Comparison of ENCODE assay signal across 8 cellular contexts in the genomic region with DNA sequence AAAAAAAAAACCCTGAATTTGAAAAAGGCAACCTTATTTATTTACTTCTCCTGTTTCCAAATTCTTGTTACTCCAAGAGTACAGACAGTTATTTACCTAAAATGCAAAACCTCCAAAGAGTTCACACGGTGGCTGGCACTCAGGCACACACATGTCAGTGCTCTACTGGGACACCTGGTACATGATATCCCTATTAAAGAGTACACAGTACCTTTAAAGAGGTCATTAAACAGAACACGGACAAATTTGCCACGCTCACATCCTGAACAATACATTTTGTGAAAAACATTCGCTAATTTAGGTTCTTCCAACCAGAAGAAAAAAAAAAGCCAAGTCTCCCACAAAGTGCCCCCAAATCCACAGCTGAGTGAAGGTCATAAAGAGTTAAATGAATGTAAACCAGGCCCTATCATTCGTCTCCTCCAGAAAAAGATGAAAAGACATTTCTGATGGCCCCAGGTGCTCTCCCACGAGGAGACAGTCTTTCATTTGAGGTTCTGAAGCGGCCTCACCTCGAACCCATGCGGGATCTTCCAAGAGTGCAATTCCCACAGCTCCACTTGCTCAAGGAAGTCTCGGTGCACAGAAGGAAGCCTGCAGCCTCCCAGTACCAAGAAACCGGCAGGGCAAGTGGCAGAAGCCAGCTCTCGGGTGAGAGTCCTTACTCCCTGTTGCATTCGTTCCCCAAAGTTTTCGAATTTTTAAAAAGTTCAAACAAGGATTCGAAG.
DNase-seq lines count a peak whose midpoint lies in the region; ATAC-seq and TF ChIP-seq lines count a peak whose summit lies in the region.

No MANE protein-coding gene starts in this region.

- H3K9me3 Mint-ChIP-seq in nephron progenitor cell = peaks cover 1% of the 10 kb centered on the region

- peaks cover 20% of the 10 kb centered on the region for H3K27me3 Mint-ChIP-seq in nephron progenitor cell (ENCODE audit: low read depth, poor library complexity)

- DNase-seq in ACHN (peak; percentile 63), SW480 (ENCODE audit: low spot score) (peak; percentile 35), epidermal melanocyte (ENCODE audit: insufficient read length, low spot score) (peak; percentile 22), nephron progenitor cell (no peak), cortex of kidney (lab: John Stamatoyannopoulos, UW) (no peak), NK-92 (lab: John Stamatoyannopoulos, UW; ENCODE audit: unreplicated experiment) (no peak)

- ATAC-seq in GM18873 (IDR thresholded peaks at IDR 0.05; ENCODE audit: low FRiP score, unreplicated experiment) (peak; percentile 2), GM21515 (IDR thresholded peaks at IDR 0.05; ENCODE audit: unreplicated experiment) (no peak)

- TF ChIP-seq CTCF in nephron progenitor cell (IDR thresholded peaks at IDR 0.05) = no peak

- H3K27ac Mint-ChIP-seq in nephron progenitor cell = peak overlapping the region; percentile 64

- peaks cover 5% of the 10 kb centered on the region for H3K36me3 Mint-ChIP-seq in nephron progenitor cell (ENCODE audit: low read depth)

- in situ Hi-C loops in ACHN (cut with HindIII; ENCODE audit: low pct_ligation_motif_present, low pct_unique_long_range_greater_than_20kb, low sequenced_read_pairs) = no loop called here

- peaks cover 40% of the 10 kb centered on the region for H3K4me1 Mint-ChIP-seq in nephron progenitor cell

- peak overlapping the region; percentile 88 for H3K4me3 Mint-ChIP-seq in nephron progenitor cell

Comparison
In these comparisons a context has a peak if more than half of its experiments do, and no peak if none do; other contexts are left out.
1. DNase-seq: peak in ACHN (single experiment), SW480 (single experiment) and epidermal melanocyte (single experiment); none in nephron progenitor cell (single experiment), cortex of kidney (single experiment) and NK-92 (single experiment).